Comparison of ENCODE assay signal across 1 cellular context in the genomic region with DNA sequence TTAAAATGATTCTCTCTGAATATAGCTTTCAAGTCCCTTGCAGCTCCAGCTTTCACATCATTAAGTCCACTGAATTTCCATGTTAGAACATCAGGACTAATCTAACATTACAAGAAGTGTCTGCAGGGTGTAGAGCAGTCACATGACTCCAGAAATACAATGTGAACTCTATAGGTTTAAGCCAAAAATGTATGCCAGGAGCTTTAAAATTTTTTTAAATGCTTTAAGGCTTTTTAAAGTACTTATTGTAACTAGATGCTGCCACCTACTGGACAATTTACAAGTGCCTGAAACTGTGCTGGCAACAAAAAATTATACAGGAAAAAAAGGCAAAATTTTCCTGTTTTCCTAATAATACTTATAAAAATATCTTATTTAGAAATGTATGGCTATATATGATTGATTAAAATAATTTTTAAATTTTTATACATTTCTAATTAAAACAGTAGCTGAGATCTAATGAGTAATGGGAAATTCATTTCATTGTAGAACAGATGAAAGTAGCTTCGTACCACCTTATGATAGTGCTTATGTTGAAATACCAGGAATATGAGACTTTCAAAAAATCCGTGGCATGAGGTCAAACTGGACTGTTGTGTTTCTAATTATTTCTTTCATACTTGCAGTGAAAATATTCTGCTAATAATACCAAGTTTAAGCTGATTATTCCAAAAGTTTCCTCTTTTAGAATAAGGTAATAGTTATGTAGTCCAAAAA.
A peak's percentile ranks its signal among the peaks of the same experiment; 100 is the strongest.
TF ChIP-seq lines count a peak whose summit lies in the region.

No MANE protein-coding gene starts in this region.

TF ChIP-seq in K562, 482 proteins besides CTCF, POLR2A, EP300 and RAD21:
- TF ChIP-seq SMC3 (conservative IDR thresholded peaks at IDR 0.05; ENCODE audit: insufficient read depth, low read depth, low read length) (peak; percentile 69), SREBF1 (IDR thresholded peaks at IDR 0.05; ENCODE audit: borderline replicate concordance, low read depth, low read length) (no peak), FOSL1 (tag; conservative IDR thresholded peaks at IDR 0.05) (0 out of 2 replicates have a peak, but pooled peaks have one; percentile 12), ZNF384 (IDR thresholded peaks at IDR 0.05; ENCODE audit: low read depth, low read length) (peak; percentile 68; the same call in 1 of the 2 replicates), RAD51 (IDR thresholded peaks at IDR 0.05; ENCODE audit: borderline replicate concordance, low read depth) (peak; percentile 55; the same call in 1 of the 2 replicates)
- TF ChIP-seq, protein P1, sequence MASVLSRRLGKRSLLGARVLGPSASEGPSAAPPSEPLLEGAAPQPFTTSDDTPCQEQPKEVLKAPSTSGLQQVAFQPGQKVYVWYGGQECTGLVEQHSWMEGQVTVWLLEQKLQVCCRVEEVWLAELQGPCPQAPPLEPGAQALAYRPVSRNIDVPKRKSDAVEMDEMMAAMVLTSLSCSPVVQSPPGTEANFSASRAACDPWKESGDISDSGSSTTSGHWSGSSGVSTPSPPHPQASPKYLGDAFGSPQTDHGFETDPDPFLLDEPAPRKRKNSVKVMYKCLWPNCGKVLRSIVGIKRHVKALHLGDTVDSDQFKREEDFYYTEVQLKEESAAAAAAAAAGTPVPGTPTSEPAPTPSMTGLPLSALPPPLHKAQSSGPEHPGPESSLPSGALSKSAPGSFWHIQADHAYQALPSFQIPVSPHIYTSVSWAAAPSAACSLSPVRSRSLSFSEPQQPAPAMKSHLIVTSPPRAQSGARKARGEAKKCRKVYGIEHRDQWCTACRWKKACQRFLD (CRISPR knock-in tag; IDR thresholded peaks at IDR 0.05), result no peak
- TF ChIP-seq, protein P2, sequence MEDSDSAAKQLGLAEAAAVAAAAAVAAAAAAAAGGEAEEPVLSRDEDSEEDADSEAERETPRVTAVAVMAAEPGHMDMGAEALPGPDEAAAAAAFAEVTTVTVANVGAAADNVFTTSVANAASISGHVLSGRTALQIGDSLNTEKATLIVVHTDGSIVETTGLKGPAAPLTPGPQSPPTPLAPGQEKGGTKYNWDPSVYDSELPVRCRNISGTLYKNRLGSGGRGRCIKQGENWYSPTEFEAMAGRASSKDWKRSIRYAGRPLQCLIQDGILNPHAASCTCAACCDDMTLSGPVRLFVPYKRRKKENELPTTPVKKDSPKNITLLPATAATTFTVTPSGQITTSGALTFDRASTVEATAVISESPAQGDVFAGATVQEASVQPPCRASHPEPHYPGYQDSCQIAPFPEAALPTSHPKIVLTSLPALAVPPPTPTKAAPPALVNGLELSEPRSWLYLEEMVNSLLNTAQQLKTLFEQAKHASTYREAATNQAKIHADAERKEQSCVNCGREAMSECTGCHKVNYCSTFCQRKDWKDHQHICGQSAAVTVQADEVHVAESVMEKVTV (CRISPR knock-in tag; IDR thresholded peaks at IDR 0.05), result peak; percentile 87
- TF ChIP-seq, protein P3, sequence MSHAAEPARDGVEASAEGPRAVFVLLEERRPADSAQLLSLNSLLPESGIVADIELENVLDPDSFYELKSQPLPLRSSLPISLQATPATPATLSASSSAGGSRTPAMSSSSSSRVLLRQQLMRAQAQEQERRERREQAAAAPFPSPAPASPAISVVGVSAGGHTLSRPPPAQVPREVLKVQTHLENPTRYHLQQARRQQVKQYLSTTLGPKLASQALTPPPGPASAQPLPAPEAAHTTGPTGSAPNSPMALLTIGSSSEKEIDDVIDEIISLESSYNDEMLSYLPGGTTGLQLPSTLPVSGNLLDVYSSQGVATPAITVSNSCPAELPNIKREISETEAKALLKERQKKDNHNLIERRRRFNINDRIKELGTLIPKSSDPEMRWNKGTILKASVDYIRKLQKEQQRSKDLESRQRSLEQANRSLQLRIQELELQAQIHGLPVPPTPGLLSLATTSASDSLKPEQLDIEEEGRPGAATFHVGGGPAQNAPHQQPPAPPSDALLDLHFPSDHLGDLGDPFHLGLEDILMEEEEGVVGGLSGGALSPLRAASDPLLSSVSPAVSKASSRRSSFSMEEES (CRISPR knock-in tag; IDR thresholded peaks at IDR 0.05), result peak; percentile 87
